Comparison of ENCODE assay signal across 12 cellular contexts in the genomic region with DNA sequence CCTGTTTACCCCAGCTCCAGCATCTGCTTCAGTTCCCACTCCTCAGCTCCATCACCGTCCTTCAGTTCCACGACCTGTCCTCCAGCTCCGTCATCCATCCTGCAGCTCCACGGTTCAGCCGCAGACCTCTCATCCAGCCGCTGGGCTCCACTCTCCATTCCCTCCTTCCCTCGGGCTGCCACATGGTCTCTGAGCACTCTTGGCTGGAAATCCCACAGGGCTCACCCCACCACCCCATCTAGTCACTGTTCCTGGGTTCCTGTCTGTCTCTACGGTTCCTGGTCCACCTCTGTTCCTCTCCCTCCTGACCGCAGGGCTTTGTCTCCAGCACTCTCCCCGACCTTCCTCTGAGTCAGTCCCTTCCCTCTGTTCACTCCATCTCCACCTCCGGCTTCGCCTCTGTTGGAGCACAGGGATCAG. TPM values are rescaled to one million over a fixed set of nuclear protein-coding genes. Genes with fewer than 3 reads are reported as not detected.
DNase-seq lines count a peak whose midpoint lies in the region; ATAC-seq, FAIRE-seq and TF ChIP-seq lines count a peak whose summit lies in the region.
"Had no signal": no experiment of that assay in that cellular context is flagged by ENCODE, and none has a peak within 500 bp of the region (broad histone marks: within the 10 kb centered on the region; RNA-seq: fewer than 3 reads in every experiment).

No MANE protein-coding gene starts in this region.

- H3K9me3 ChIP-seq in astrocyte (ENCODE audit: insufficient read depth, low read depth, low read length) (no peaks in the 10 kb centered on the region), thoracic aorta (no peaks in the 10 kb centered on the region)
- H3K9me3 ChIP-seq: sigmoid colon had no signal

- H3K9ac ChIP-seq in astrocyte (ENCODE audit: low read length): no peak overlapping the region

- peaks cover 26% of the 10 kb centered on the region for H3K4me1 ChIP-seq in astrocyte (ENCODE audit: insufficient read depth, low read length)
- H3K4me1 ChIP-seq in thoracic aorta (ENCODE audit: control insufficient read depth in 1 of 2, low read depth in 2 of 2): peaks cover 12 to 46% of the 10 kb centered on the region in 2 donors

- H3K27me3 Mint-ChIP-seq in activated naive CD4-positive, alpha-beta T cell treated with anti-CD3 and anti-CD28 coated beads, Interleukin-2, amount 50 U/mL, for 24 hours: peaks cover 9% of the 10 kb centered on the region
- peaks cover 19% of the 10 kb centered on the region for H3K27me3 Mint-ChIP-seq in activated naive CD4-positive, alpha-beta T cell treated with anti-CD3 and anti-CD28 coated beads for 36 hours (ENCODE audit: low read depth)
- H3K27me3 Mint-ChIP-seq in astrocyte (ENCODE audit: low read depth, unreplicated experiment): no peaks in the 10 kb centered on the region
- peaks cover 43% of the 10 kb centered on the region for H3K27me3 Mint-ChIP-seq in glutamatergic neuron (ENCODE audit: unreplicated experiment)
- peaks cover 43% of the 10 kb centered on the region for H3K27me3 Mint-ChIP-seq in activated T-helper 1 cell treated with anti-CD3 and anti-CD28 coated beads, Interleukin-12 subunit alpha, Interleukin-12 subunit beta, Interleukin-2, Interleukin-4 antibody, amounts not matched to agents 30 ng/mL and 10 ng/mL and 1 ng/mL, durations not matched to agents 14 hours and 24 hours and 36 hours (ENCODE audit: insufficient read depth)

- peak overlapping the region; percentile 60 for H2AFZ ChIP-seq in astrocyte (ENCODE audit: low read depth, low read length)

- ATAC-seq in thoracic aorta (ENCODE audit: insufficient number of reproducible peaks, low FRiP score, low read depth) (no peak), HG03025 (IDR thresholded peaks at IDR 0.05; ENCODE audit: low FRiP score, unreplicated experiment) (no peak)

- H3K79me2 ChIP-seq in astrocyte (ENCODE audit: insufficient read depth, low read length): peaks cover 20% of the 10 kb centered on the region

- no peaks in the 10 kb centered on the region for H3K36me3 Mint-ChIP-seq in activated naive CD4-positive, alpha-beta T cell treated with anti-CD3 and anti-CD28 coated beads, Interleukin-2, amount 50 U/mL, for 24 hours
- no peaks in the 10 kb centered on the region for H3K36me3 Mint-ChIP-seq in activated naive CD4-positive, alpha-beta T cell treated with anti-CD3 and anti-CD28 coated beads for 36 hours (ENCODE audit: low read depth)
- H3K36me3 Mint-ChIP-seq in astrocyte (ENCODE audit: low read depth, unreplicated experiment): peaks cover 4% of the 10 kb centered on the region
- H3K36me3 Mint-ChIP-seq in glutamatergic neuron (ENCODE audit: unreplicated experiment): peaks cover 7% of the 10 kb centered on the region
- H3K36me3 Mint-ChIP-seq in activated T-helper 1 cell treated with anti-CD3 and anti-CD28 coated beads, Interleukin-12 subunit alpha, Interleukin-12 subunit beta, Interleukin-2, Interleukin-4 antibody, amounts not matched to agents 30 ng/mL and 10 ng/mL and 1 ng/mL, durations not matched to agents 14 hours and 24 hours and 36 hours (ENCODE audit: low read depth): peaks cover 5% of the 10 kb centered on the region
- H3K36me3 Mint-ChIP-seq: activated naive CD4-positive, alpha-beta T cell treated with anti-CD3 and anti-CD28 coated beads, Interleukin-2, amount 50 U/mL, for 72 hours had no signal

- no peaks in the 10 kb centered on the region for H3K27me3 ChIP-seq in astrocyte (ENCODE audit: insufficient read depth, low read length)
- H3K27me3 ChIP-seq in thoracic aorta (replicated peaks; ENCODE audit: insufficient read depth): peaks cover 10% of the 10 kb centered on the region
- H3K27me3 ChIP-seq: sigmoid colon had no signal

- DNase-seq in activated naive CD4-positive, alpha-beta T cell treated with anti-CD3 and anti-CD28 coated beads for 36 hours: no peak
- DNase-seq in astrocyte (ENCODE audit: low read depth): peak; percentile 52
- no peak for DNase-seq in glutamatergic neuron
- DNase-seq in thoracic aorta (ENCODE audit: low spot score): no peak
- DNase-seq in activated T-helper 1 cell treated with anti-CD3 and anti-CD28 coated beads, Interleukin-12 subunit alpha, Interleukin-12 subunit beta, Interleukin-2, Interleukin-4 antibody, amounts not matched to agents 30 ng/mL and 10 ng/mL and 1 ng/mL, durations not matched to agents 14 hours and 24 hours and 36 hours (ENCODE audit: low spot score): no peak
- no peak for DNase-seq in hepatic stellate cell (ENCODE audit: low spot score)

- no peak for FAIRE-seq in astrocyte (lab: Jason Lieb, UNC)

- no peak overlapping the region for H3K4me3 ChIP-seq in astrocyte (ENCODE audit: insufficient read depth, low read depth, low read length)
- peak overlapping the region; percentile 54 for H3K4me3 ChIP-seq in thoracic aorta
- H3K4me3 ChIP-seq: lung had no signal

- peak overlapping the region; percentile 76 for H3K27ac Mint-ChIP-seq in activated naive CD4-positive, alpha-beta T cell treated with anti-CD3 and anti-CD28 coated beads, Interleukin-2, amount 50 U/mL, for 24 hours
- no peak overlapping the region for H3K27ac Mint-ChIP-seq in activated naive CD4-positive, alpha-beta T cell treated with anti-CD3 and anti-CD28 coated beads for 36 hours
- H3K27ac Mint-ChIP-seq in astrocyte (ENCODE audit: unreplicated experiment) (no peak overlapping the region), glutamatergic neuron (ENCODE audit: unreplicated experiment) (peak overlapping the region; percentile 98)
- H3K27ac Mint-ChIP-seq in activated T-helper 1 cell treated with anti-CD3 and anti-CD28 coated beads, Interleukin-12 subunit alpha, Interleukin-12 subunit beta, Interleukin-2, Interleukin-4 antibody, amounts not matched to agents 30 ng/mL and 10 ng/mL and 1 ng/mL, durations not matched to agents 14 hours and 24 hours and 36 hours: no peak overlapping the region
- H3K27ac Mint-ChIP-seq: activated naive CD4-positive, alpha-beta T cell treated with anti-CD3 and anti-CD28 coated beads, Interleukin-2, amount 50 U/mL, for 72 hours had no signal

- H3K9me3 Mint-ChIP-seq in activated naive CD4-positive, alpha-beta T cell treated with anti-CD3 and anti-CD28 coated beads, Interleukin-2, amount 50 U/mL, for 24 hours: no peaks in the 10 kb centered on the region
- H3K9me3 Mint-ChIP-seq in activated naive CD4-positive, alpha-beta T cell treated with anti-CD3 and anti-CD28 coated beads for 36 hours: no peaks in the 10 kb centered on the region
- H3K9me3 Mint-ChIP-seq in astrocyte (ENCODE audit: unreplicated experiment) (no peaks in the 10 kb centered on the region), glutamatergic neuron (ENCODE audit: unreplicated experiment) (peaks cover 33% of the 10 kb centered on the region)
- no peaks in the 10 kb centered on the region for H3K9me3 Mint-ChIP-seq in activated T-helper 1 cell treated with anti-CD3 and anti-CD28 coated beads, Interleukin-12 subunit alpha, Interleukin-12 subunit beta, Interleukin-2, Interleukin-4 antibody, amounts not matched to agents 30 ng/mL and 10 ng/mL and 1 ng/mL, durations not matched to agents 14 hours and 24 hours and 36 hours
- H3K9me3 Mint-ChIP-seq: activated naive CD4-positive, alpha-beta T cell treated with anti-CD3 and anti-CD28 coated beads, Interleukin-2, amount 50 U/mL, for 72 hours had no signal

- H3K36me3 ChIP-seq in astrocyte (ENCODE audit: insufficient read depth, low read length) (no peaks in the 10 kb centered on the region), thoracic aorta (no peaks in the 10 kb centered on the region)
- H3K36me3 ChIP-seq: sigmoid colon had no signal

- H3K4me3 Mint-ChIP-seq in activated naive CD4-positive, alpha-beta T cell treated with anti-CD3 and anti-CD28 coated beads, Interleukin-2, amount 50 U/mL, for 24 hours: no peak overlapping the region
- H3K4me3 Mint-ChIP-seq in activated naive CD4-positive, alpha-beta T cell treated with anti-CD3 and anti-CD28 coated beads for 36 hours: no peak overlapping the region
- H3K4me3 Mint-ChIP-seq in astrocyte (ENCODE audit: unreplicated experiment) (no peak overlapping the region), glutamatergic neuron (ENCODE audit: unreplicated experiment) (peak overlapping the region; percentile 88)
- no peak overlapping the region for H3K4me3 Mint-ChIP-seq in activated T-helper 1 cell treated with anti-CD3 and anti-CD28 coated beads, Interleukin-12 subunit alpha, Interleukin-12 subunit beta, Interleukin-2, Interleukin-4 antibody, amounts not matched to agents 30 ng/mL and 10 ng/mL and 1 ng/mL, durations not matched to agents 14 hours and 24 hours and 36 hours

- intact Hi-C loops in activated naive CD4-positive, alpha-beta T cell treated with anti-CD3 and anti-CD28 coated beads for 36 hours (cut with micrococcal nuclease): loop anchor here (1.0 to 5.0 kb wide), 7 partner anchors 36 to 258 kb away; a partner anchor contains a TSS
- intact Hi-C loops in activated T-helper 1 cell treated with anti-CD3 and anti-CD28 coated beads, Interleukin-12 subunit alpha, Interleukin-12 subunit beta, Interleukin-2, Interleukin-4 antibody, amounts not matched to agents 30 ng/mL and 10 ng/mL and 1 ng/mL, durations not matched to agents 14 hours and 24 hours and 36 hours (cut with micrococcal nuclease): loop anchor here (1.0 to 5.0 kb wide), 7 partner anchors 26 to 208 kb away; a partner anchor contains a TSS

- H3K4me1 Mint-ChIP-seq in activated naive CD4-positive, alpha-beta T cell treated with anti-CD3 and anti-CD28 coated beads, Interleukin-2, amount 50 U/mL, for 24 hours: peaks cover 37% of the 10 kb centered on the region
- H3K4me1 Mint-ChIP-seq in activated naive CD4-positive, alpha-beta T cell treated with anti-CD3 and anti-CD28 coated beads for 36 hours (ENCODE audit: low read depth): peaks cover 28% of the 10 kb centered on the region
- peaks cover 30% of the 10 kb centered on the region for H3K4me1 Mint-ChIP-seq in astrocyte (ENCODE audit: low read depth, unreplicated experiment)
- peaks cover 37% of the 10 kb centered on the region for H3K4me1 Mint-ChIP-seq in glutamatergic neuron (ENCODE audit: low read depth, unreplicated experiment)
- peaks cover 48% of the 10 kb centered on the region for H3K4me1 Mint-ChIP-seq in activated T-helper 1 cell treated with anti-CD3 and anti-CD28 coated beads, Interleukin-12 subunit alpha, Interleukin-12 subunit beta, Interleukin-2, Interleukin-4 antibody, amounts not matched to agents 30 ng/mL and 10 ng/mL and 1 ng/mL, durations not matched to agents 14 hours and 24 hours and 36 hours (ENCODE audit: low read depth)

- no peak for TF ChIP-seq CTCF in astrocyte (IDR thresholded peaks at IDR 0.05; ENCODE audit: insufficient read depth, low read depth, low read length)
- TF ChIP-seq CTCF in glutamatergic neuron (IDR thresholded peaks at IDR 0.05; ENCODE audit: partially characterized antibody, unreplicated experiment): no peak
- no peak for TF ChIP-seq CTCF in thoracic aorta (IDR thresholded peaks at IDR 0.05)

- H3K4me2 ChIP-seq in astrocyte (ENCODE audit: low read length): peak overlapping the region; percentile 74

- peaks cover under 1% of the 10 kb centered on the region for H4K20me1 ChIP-seq in astrocyte (ENCODE audit: insufficient read depth, low read length)

- no peak overlapping the region for H3K27ac ChIP-seq in astrocyte (ENCODE audit: low read depth, low read length)
- H3K27ac ChIP-seq in thoracic aorta: no peak overlapping the region
- H3K27ac ChIP-seq: sigmoid colon had no signal

- CTCF ChIA-PET in activated naive CD4-positive, alpha-beta T cell treated with anti-CD3 and anti-CD28 coated beads for 36 hours (lab: Charles Lee): interaction anchor here (0.6 to 11.7 kb wide), 31 partner anchors 10 to 204 kb away, joined by 3 to 166 read pairs (median 5); a partner anchor contains a TSS

RNA-seq across cellular contexts. Expression of a gene that starts 3.2 kb away (rescaled TPM):
- 1 to 10 TPM; 1.9 to 2.0 TPM for total RNA-seq in activated naive CD4-positive, alpha-beta T cell treated with anti-CD3 and anti-CD28 coated beads for 36 hours
- total RNA-seq in astrocyte: 101 and 123 TPM in 2 replicates
- total RNA-seq in glutamatergic neuron (ENCODE audit: unreplicated experiment): 58.4 TPM
- total RNA-seq in thoracic aorta: 10 to 100 TPM; 66.1 to 77.7 TPM
- total RNA-seq in activated T-helper 1 cell treated with anti-CD3 and anti-CD28 coated beads, Interleukin-12 subunit alpha, Interleukin-12 subunit beta, Interleukin-2, Interleukin-4 antibody, amounts not matched to agents 30 ng/mL and 10 ng/mL and 1 ng/mL, durations not matched to agents 14 hours and 24 hours and 36 hours: 3.5 and 4.0 TPM in 2 replicates

RNA-seq across cellular contexts. Expression of a gene that starts 3.4 kb away (rescaled TPM):
- under 1 TPM in 1 of 2 experiments, not detected in 1; 0.24 TPM for total RNA-seq in activated naive CD4-positive, alpha-beta T cell treated with anti-CD3 and anti-CD28 coated beads for 36 hours
- total RNA-seq in astrocyte (6.0 and 6.2 TPM in 2 replicates), glutamatergic neuron (ENCODE audit: unreplicated experiment) (145 TPM), thoracic aorta (1 to 10 TPM; 1.1 to 3.1 TPM)
- total RNA-seq in activated T-helper 1 cell treated with anti-CD3 and anti-CD28 coated beads, Interleukin-12 subunit alpha, Interleukin-12 subunit beta, Interleukin-2, Interleukin-4 antibody, amounts not matched to agents 30 ng/mL and 10 ng/mL and 1 ng/mL, durations not matched to agents 14 hours and 24 hours and 36 hours: 0.29 and 0.32 TPM in 2 replicates

RNA-seq across cellular contexts. Expression of a gene that starts 15.8 kb away (rescaled TPM):
- under 1 TPM; 0.48 to 0.54 TPM for total RNA-seq in activated naive CD4-positive, alpha-beta T cell treated with anti-CD3 and anti-CD28 coated beads for 36 hours
- total RNA-seq in astrocyte: 14.5 and 16.6 TPM in 2 replicates
- 45.7 TPM for total RNA-seq in glutamatergic neuron (ENCODE audit: unreplicated experiment)
- total RNA-seq in thoracic aorta: 10 to 100 TPM in 1 of 2 donors, 1 to 10 TPM in 1; 9.3 to 16.6 TPM
- 1.6 and 1.7 TPM in 2 replicates for total RNA-seq in activated T-helper 1 cell treated with anti-CD3 and anti-CD28 coated beads, Interleukin-12 subunit alpha, Interleukin-12 subunit beta, Interleukin-2, Interleukin-4 antibody, amounts not matched to agents 30 ng/mL and 10 ng/mL and 1 ng/mL, durations not matched to agents 14 hours and 24 hours and 36 hours
- total RNA-seq: esophagus mucosa had no signal

RNA-seq across cellular contexts. Expression of a gene that starts 26.1 kb away (rescaled TPM):
- 100 to 1,000 TPM; 106 to 108 TPM for total RNA-seq in activated naive CD4-positive, alpha-beta T cell treated with anti-CD3 and anti-CD28 coated beads for 36 hours
- total RNA-seq in astrocyte: 2.3 and 3.2 TPM in 2 replicates
- 5.2 TPM for total RNA-seq in glutamatergic neuron (ENCODE audit: unreplicated experiment)
- total RNA-seq in thoracic aorta: 1 to 10 TPM; 1.8 to 1.9 TPM
- total RNA-seq in activated T-helper 1 cell treated with anti-CD3 and anti-CD28 coated beads, Interleukin-12 subunit alpha, Interleukin-12 subunit beta, Interleukin-2, Interleukin-4 antibody, amounts not matched to agents 30 ng/mL and 10 ng/mL and 1 ng/mL, durations not matched to agents 14 hours and 24 hours and 36 hours: 27.2 and 32.5 TPM in 2 replicates

RNA-seq across cellular contexts. Expression of a gene that starts 27.0 kb away (rescaled TPM):
- 100 to 1,000 TPM; 115 to 123 TPM for total RNA-seq in activated naive CD4-positive, alpha-beta T cell treated with anti-CD3 and anti-CD28 coated beads for 36 hours
- 144 and 146 TPM in 2 replicates for total RNA-seq in astrocyte
- 141 TPM for total RNA-seq in glutamatergic neuron (ENCODE audit: unreplicated experiment)
- 10 to 100 TPM; 54.3 to 62.7 TPM for total RNA-seq in thoracic aorta
- 116 and 127 TPM in 2 replicates for total RNA-seq in activated T-helper 1 cell treated with anti-CD3 and anti-CD28 coated beads, Interleukin-12 subunit alpha, Interleukin-12 subunit beta, Interleukin-2, Interleukin-4 antibody, amounts not matched to agents 30 ng/mL and 10 ng/mL and 1 ng/mL, durations not matched to agents 14 hours and 24 hours and 36 hours

Comparison
In these comparisons a context has a peak if more than half of its experiments do, and no peak if none do; other contexts are left out.
1. H3K27ac Mint-ChIP-seq: peak in activated naive CD4-positive, alpha-beta T cell treated with anti-CD3 and anti-CD28 coated beads, Interleukin-2, amount 50 U/mL, for 24 hours (single experiment) and glutamatergic neuron (single experiment); none in activated naive CD4-positive, alpha-beta T cell treated with anti-CD3 and anti-CD28 coated beads for 36 hours (single experiment), astrocyte (single experiment) and activated T-helper 1 cell treated with anti-CD3 and anti-CD28 coated beads, Interleukin-12 subunit alpha, Interleukin-12 subunit beta, Interleukin-2, Interleukin-4 antibody, amounts not matched to agents 30 ng/mL and 10 ng/mL and 1 ng/mL, durations not matched to agents 14 hours and 24 hours and 36 hours (single experiment).
2. RNA of a gene that starts 3.2 kb away (total RNA-seq): 101 to 123 TPM in astrocyte, 66.1 to 77.7 TPM in thoracic aorta and 58.4 TPM in glutamatergic neuron (single experiment); 3.5 to 4.0 TPM in activated T-helper 1 cell treated with anti-CD3 and anti-CD28 coated beads, Interleukin-12 subunit alpha, Interleukin-12 subunit beta, Interleukin-2, Interleukin-4 antibody, amounts not matched to agents 30 ng/mL and 10 ng/mL and 1 ng/mL, durations not matched to agents 14 hours and 24 hours and 36 hours and 1.9 to 2.0 TPM in activated naive CD4-positive, alpha-beta T cell treated with anti-CD3 and anti-CD28 coated beads for 36 hours; every median in the first group is over 10 times any median in the second.
3. RNA of a gene that starts 3.4 kb away (total RNA-seq): 145 TPM in glutamatergic neuron (single experiment); 6.0 to 6.2 TPM in astrocyte, 1.1 to 3.1 TPM in thoracic aorta, 0.29 to 0.32 TPM in activated T-helper 1 cell treated with anti-CD3 and anti-CD28 coated beads, Interleukin-12 subunit alpha, Interleukin-12 subunit beta, Interleukin-2, Interleukin-4 antibody, amounts not matched to agents 30 ng/mL and 10 ng/mL and 1 ng/mL, durations not matched to agents 14 hours and 24 hours and 36 hours and 0.24 TPM in activated naive CD4-positive, alpha-beta T cell treated with anti-CD3 and anti-CD28 coated beads for 36 hours; every median in the first group is over 10 times any median in the second.